8 cellular contexts compared by ENCODE assay signal in genomic region chr16:11796227-11797165, GRCh38. TPM values are rescaled to one million over a fixed set of nuclear protein-coding genes. Genes with fewer than 3 reads are reported as not detected.
A peak's percentile ranks its signal among the peaks of the same experiment; 100 is the strongest.
DNase-seq lines count a peak whose midpoint lies in the region; ATAC-seq, FAIRE-seq and TF ChIP-seq lines count a peak whose summit lies in the region.

No MANE protein-coding gene starts in this region.

- peak overlapping the region; percentile 88 for H3K4me3 Mint-ChIP-seq in central memory CD8-positive, alpha-beta T cell

- peak overlapping the region; percentile 91 for H3K27ac Mint-ChIP-seq in central memory CD8-positive, alpha-beta T cell (ENCODE audit: low read depth)

- peak overlapping the region; percentile 77 to 96 for H3K4me3 ChIP-seq in SK-N-SH (ENCODE audit: low read depth in 2 of 2, low read length in 1 of 2)
- peak overlapping the region; percentile 73 to 96 (median 83) for H3K4me3 ChIP-seq in keratinocyte (ENCODE audit: control insufficient read depth in 2 of 3, extremely low read depth in 1 of 3, insufficient read depth in 2 of 3, low read depth in 1 of 3, low read length in 3 of 3)
- peak overlapping the region; percentile 85 to 88 (median 85) for H3K4me3 ChIP-seq in skeletal muscle tissue (ENCODE audit: low read length in 3 of 3)

- H3K9me3 ChIP-seq in SK-N-SH (no peaks in the 10 kb centered on the region), keratinocyte (ENCODE audit: control insufficient read depth, low read depth, low read length) (no peaks in the 10 kb centered on the region), skeletal muscle tissue (ENCODE audit: control insufficient read depth in 3 of 3, low read length in 3 of 3) (no peaks in the 10 kb centered on the region)

- H3K79me2 ChIP-seq in SK-N-SH (ENCODE audit: insufficient read depth) = peaks cover 78% of the 10 kb centered on the region
- H3K79me2 ChIP-seq in keratinocyte (ENCODE audit: control insufficient read depth, insufficient read depth, low read length) = peaks cover 74% of the 10 kb centered on the region

- no peaks in the 10 kb centered on the region for H3K9me2 ChIP-seq in SK-N-SH

- no peak for TF ChIP-seq EP300 in SK-N-SH (IDR thresholded peaks at IDR 0.05; ENCODE audit: borderline replicate concordance in 1 of 2, low read depth in 1 of 2, low read length in 1 of 2)

- ATAC-seq in HG02759 (IDR thresholded peaks at IDR 0.05; ENCODE audit: unreplicated experiment) = peak; percentile 9
- peak; percentile 0 for ATAC-seq in central memory CD8-positive, alpha-beta T cell (replicated peaks; ENCODE audit: extremely low read depth, poor library complexity, severe bottlenecking)

- POLR2A ChIA-PET in GM10248 (lab: Yijun Ruan, JAX) (interaction anchor here (0.6 to 3.0 kb wide), 5 partner anchors 14 to 127 kb away, joined by 4 to 17 read pairs (median 9); partner anchors contain the start of gene TXNDC11), SK-N-SH (lab: Yijun Ruan, JAX) (interaction anchor here (0.6 to 1.9 kb wide), 6 partner anchors 10 to 210 kb away, joined by 3 to 16 read pairs (median 5); partner anchors contain the start of genes LITAF and TXNDC11)

- CTCF ChIA-PET in GM10248 (lab: Yijun Ruan, JAX) (interaction anchor here (0.7 to 4.2 kb wide), 36 partner anchors 10 to 401 kb away, joined by 3 to 48 read pairs (median 4); partner anchors contain the start of genes RSL1D1, TNFRSF17 and TXNDC11), SK-N-SH (lab: Yijun Ruan, JAX) (interaction anchor here (0.7 to 3.5 kb wide), 18 partner anchors 10 to 400 kb away, joined by 3 to 29 read pairs (median 4); partner anchors contain the start of gene TXNDC11)

- H3K4me1 ChIP-seq in SK-N-SH (ENCODE audit: control insufficient read depth in 1 of 2, insufficient read depth in 2 of 2, low read depth in 1 of 2, low read length in 1 of 2) (peaks cover 32 to 38% of the 10 kb centered on the region in 2 experiments), keratinocyte (ENCODE audit: control insufficient read depth, extremely low read depth, insufficient read depth, low read length) (peaks cover 33% of the 10 kb centered on the region), skeletal muscle tissue (ENCODE audit: control insufficient read depth in 3 of 3, insufficient read depth in 3 of 3, low read length in 3 of 3) (peaks cover 48 to 76% (median 66%) of the 10 kb centered on the region in 3 donors)

- H3K27me3 Mint-ChIP-seq in central memory CD8-positive, alpha-beta T cell = no peaks in the 10 kb centered on the region

- dilution Hi-C loops in keratinocyte (cut with MboI; ENCODE audit: extremely low pct_ligation_motif_present, low sequenced_read_pairs) = no loop called here

- WGBS in SK-N-SH (ENCODE audit: low lambda C conversion rate) = 2% methylated on average over 47 of the region's 93 CpGs

- H2AFZ ChIP-seq in SK-N-SH (ENCODE audit: low read depth) = 0 out of 2 replicates have a peak overlapping the region, but pooled peaks have one; percentile 3
- H2AFZ ChIP-seq in keratinocyte (ENCODE audit: control insufficient read depth, low read length) = no peak overlapping the region

- H3K36me3 Mint-ChIP-seq in central memory CD8-positive, alpha-beta T cell (ENCODE audit: insufficient read depth) = peaks cover 18% of the 10 kb centered on the region

- no peak for TF ChIP-seq RAD21 in SK-N-SH (IDR thresholded peaks at IDR 0.05; ENCODE audit: low read length)

- no peaks in the 10 kb centered on the region for H3K27me3 ChIP-seq in SK-N-SH (ENCODE audit: insufficient read depth)
- no peaks in the 10 kb centered on the region for H3K27me3 ChIP-seq in keratinocyte (ENCODE audit: control insufficient read depth, extremely low read depth, insufficient read depth, low read length)
- no peaks in the 10 kb centered on the region for H3K27me3 ChIP-seq in skeletal muscle tissue (ENCODE audit: control insufficient read depth in 3 of 3, insufficient read depth in 3 of 3, low read length in 3 of 3)

- TF ChIP-seq CTCF in GM10248 (IDR thresholded peaks at IDR 0.05; ENCODE audit: control extremely low read depth, extremely low read depth, low read depth, missing control alignments) = no peak
- TF ChIP-seq CTCF in SK-N-SH (IDR thresholded peaks at IDR 0.05) = no peak
- TF ChIP-seq CTCF in keratinocyte (optimal IDR thresholded peaks at IDR 0.05 in 1 of 3, IDR thresholded peaks at IDR 0.05 in 1 of 3, conservative IDR thresholded peaks at IDR 0.05 in 1 of 3; ENCODE audit: extremely low read depth in 1 of 3, insufficient read depth in 2 of 3, low read length in 3 of 3) = no peak

- FAIRE-seq in keratinocyte (lab: Jason Lieb, UNC) = no peak

- H3K9ac ChIP-seq in SK-N-SH (peak overlapping the region; percentile 98), keratinocyte (ENCODE audit: control insufficient read depth, extremely low read depth, insufficient read depth, low read length) (peak overlapping the region; percentile 97), skeletal muscle tissue (ENCODE audit: low read depth in 1 of 3, low read length in 3 of 3) (peak overlapping the region; percentile 96 to 99 (median 97))

- H3F3A ChIP-seq in SK-N-SH (replicated peaks; ENCODE audit: insufficient read depth) = peaks cover 21% of the 10 kb centered on the region

- no peaks in the 10 kb centered on the region for H3K9me3 Mint-ChIP-seq in central memory CD8-positive, alpha-beta T cell

- peaks cover 69% of the 10 kb centered on the region for H3K4me1 Mint-ChIP-seq in central memory CD8-positive, alpha-beta T cell

- H4K20me1 ChIP-seq in SK-N-SH (ENCODE audit: insufficient read depth) = peaks cover 25% of the 10 kb centered on the region
- H4K20me1 ChIP-seq in keratinocyte (ENCODE audit: control insufficient read depth, extremely low read depth, insufficient read depth, low read length) = no peaks in the 10 kb centered on the region

- DNase-seq in GM10248 (ENCODE audit: extremely low spot score) (peak; percentile 34), SK-N-SH (peak; percentile 86), keratinocyte (ENCODE audit: low read depth, low spot score) (no peak), SKM-1 (lab: John Stamatoyannopoulos, UW; ENCODE audit: unreplicated experiment) (no peak), NCI-H128 (lab: John Stamatoyannopoulos, UW; ENCODE audit: unreplicated experiment) (no peak)
- DNase-seq in central memory CD8-positive, alpha-beta T cell (ENCODE audit: low spot score in 2 of 2) = peak in 1 of 2 donors; percentile 24

- H3K36me3 ChIP-seq in SK-N-SH (replicated peaks in 1 of 2; ENCODE audit: control insufficient read depth in 1 of 2, insufficient read depth in 2 of 2, low read length in 1 of 2) (peaks cover 5 to 24% of the 10 kb centered on the region in 2 experiments), keratinocyte (ENCODE audit: control insufficient read depth in 2 of 2, extremely low read depth in 1 of 2, insufficient read depth in 2 of 2, low read length in 2 of 2) (peaks cover 0 to 3% of the 10 kb centered on the region in 2 experiments), skeletal muscle tissue (ENCODE audit: control insufficient read depth in 3 of 3, insufficient read depth in 3 of 3, low read length in 3 of 3) (peaks cover 0 to 4% (median 3%) of the 10 kb centered on the region in 3 donors)

- peak overlapping the region; percentile 78 for H3K4me2 ChIP-seq in SK-N-SH
- peak overlapping the region; percentile 58 for H3K4me2 ChIP-seq in keratinocyte (ENCODE audit: control insufficient read depth, extremely low read depth, insufficient read depth, low read depth, low read length)

- peaks cover 3% of the 10 kb centered on the region for H3K9me1 ChIP-seq in keratinocyte (ENCODE audit: control insufficient read depth, extremely low read depth, insufficient read depth, low read length)

- peak overlapping the region; percentile 95 for H3K27ac ChIP-seq in SK-N-SH (ENCODE audit: low read depth in 2 of 2, low read length in 1 of 2)
- peak overlapping the region; percentile 82 for H3K27ac ChIP-seq in keratinocyte (ENCODE audit: control insufficient read depth, insufficient read depth, low read length)
- peak overlapping the region; percentile 99 for H3K27ac ChIP-seq in skeletal muscle tissue (ENCODE audit: low read depth, low read length)

RNA-seq across cellular contexts. Expression of gene ZC3H7A, which starts 0.6 kb away (rescaled TPM):
- polyA plus RNA-seq in SK-N-SH (2012; rRNA removed) (31.9 and 38.7 TPM in 2 replicates), keratinocyte (23.0 to 51.4 TPM (median 43.9 TPM) in 3 replicates)
- 39.8 and 48.0 TPM in 2 replicates for polyA plus RNA-seq in SK-N-SH (2012; cell fraction: cytosol; rRNA removed)
- polyA plus RNA-seq in SK-N-SH (2012; cell fraction: nucleus; rRNA removed) = 71.8 and 77.3 TPM in 2 replicates
- 75.3 TPM for polyA plus RNA-seq in keratinocyte (2011; ENCODE audit: low read depth)
- 41.0 and 72.1 TPM in 2 replicates for polyA plus RNA-seq in keratinocyte (2011; cell fraction: cytosol; rRNA removed)
- polyA plus RNA-seq in keratinocyte (2011; cell fraction: nucleus; rRNA removed) = 88.0 and 106 TPM in 2 replicates
- 20.7 and 32.5 TPM in 2 replicates for polyA plus RNA-seq in keratinocyte (2012; ENCODE audit: low replicate concordance)
- 20.4 to 40.8 TPM (median 22.9 TPM) in 3 replicates for polyA minus RNA-seq in keratinocyte
- polyA minus RNA-seq in keratinocyte (2011; cell fraction: cytosol; rRNA and poly(A)+ RNA removed) = 16.7 TPM
- 21.2 and 47.1 TPM in 2 replicates for polyA minus RNA-seq in keratinocyte (2011; cell fraction: nucleus; rRNA and poly(A)+ RNA removed)
- 33.9 TPM for total RNA-seq in skeletal muscle tissue

RNA-seq across cellular contexts. Expression of gene TXNDC11, which starts 53.8 kb away (rescaled TPM):
- polyA plus RNA-seq in SK-N-SH (2012; rRNA removed) (37.0 and 39.6 TPM in 2 replicates), keratinocyte (34.2 to 50.3 TPM (median 35.9 TPM) in 3 replicates)
- 27.5 and 32.6 TPM in 2 replicates for polyA plus RNA-seq in SK-N-SH (2012; cell fraction: cytosol; rRNA removed)
- 39.7 and 55.5 TPM in 2 replicates for polyA plus RNA-seq in SK-N-SH (2012; cell fraction: nucleus; rRNA removed)
- polyA plus RNA-seq in keratinocyte (2011; ENCODE audit: low read depth) = 28.8 TPM
- polyA plus RNA-seq in keratinocyte (2011; cell fraction: cytosol; rRNA removed) = 24.6 and 26.6 TPM in 2 replicates
- polyA plus RNA-seq in keratinocyte (2011; cell fraction: nucleus; rRNA removed) = 54.3 and 56.9 TPM in 2 replicates
- 19.0 and 27.4 TPM in 2 replicates for polyA plus RNA-seq in keratinocyte (2012; ENCODE audit: low replicate concordance)
- 30.2 to 35.8 TPM (median 33.7 TPM) in 3 replicates for polyA minus RNA-seq in keratinocyte
- polyA minus RNA-seq in keratinocyte (2011; cell fraction: cytosol; rRNA and poly(A)+ RNA removed) = 16.3 TPM
- polyA minus RNA-seq in keratinocyte (2011; cell fraction: nucleus; rRNA and poly(A)+ RNA removed) = 29.4 and 43.4 TPM in 2 replicates
- 14.1 TPM for total RNA-seq in skeletal muscle tissue

RNA-seq across cellular contexts. Expression of gene RSL1D1, which starts 54.8 kb away (rescaled TPM):
- polyA plus RNA-seq in SK-N-SH (2012; rRNA removed) = 38.0 and 51.8 TPM in 2 replicates
- polyA plus RNA-seq in SK-N-SH (2012; cell fraction: cytosol; rRNA removed) = 82.3 and 126 TPM in 2 replicates
- 5.7 and 18.1 TPM in 2 replicates for polyA plus RNA-seq in SK-N-SH (2012; cell fraction: nucleus; rRNA removed)
- 84.2 to 185 TPM (median 172 TPM) in 3 replicates for polyA plus RNA-seq in keratinocyte
- 255 TPM for polyA plus RNA-seq in keratinocyte (2011; ENCODE audit: low read depth)
- 171 and 313 TPM in 2 replicates for polyA plus RNA-seq in keratinocyte (2011; cell fraction: cytosol; rRNA removed)
- 79.4 and 121 TPM in 2 replicates for polyA plus RNA-seq in keratinocyte (2011; cell fraction: nucleus; rRNA removed)
- 132 and 161 TPM in 2 replicates for polyA plus RNA-seq in keratinocyte (2012; ENCODE audit: low replicate concordance)
- 7.4 to 81.4 TPM (median 39.6 TPM) in 3 replicates for polyA minus RNA-seq in keratinocyte
- polyA minus RNA-seq in keratinocyte (2011; cell fraction: cytosol; rRNA and poly(A)+ RNA removed) = 115 TPM
- 18.3 and 47.7 TPM in 2 replicates for polyA minus RNA-seq in keratinocyte (2011; cell fraction: nucleus; rRNA and poly(A)+ RNA removed)
- 75.2 TPM for total RNA-seq in skeletal muscle tissue

Comparison
In these comparisons a context has a peak if more than half of its experiments do, and no peak if none do; other contexts are left out.
1. DNase-seq: peak in GM10248 (single experiment) and SK-N-SH (single experiment); none in keratinocyte (single experiment), SKM-1 (single experiment) and NCI-H128 (single experiment).
2. Peak in every context shown above with its lines, with median percentiles within 50 percentile points of each other: H3K27ac ChIP-seq, H3K4me3 ChIP-seq and H3K9ac ChIP-seq.